Comparison of ENCODE assay signal across 24 cellular contexts in genomic region chr4:20383283-20383682, GRCh38.
"Had no signal": no experiment of that assay in that cellular context is flagged by ENCODE, and none has a peak within 500 bp of the region (broad histone marks: within the 10 kb centered on the region; RNA-seq: fewer than 3 reads in every experiment).

No MANE protein-coding gene starts in this region.

- ATAC-seq: natural killer cell; pancreas; right lobe of liver; stimulated activated memory B cell treated with anti-CD40 and anti-IgM and Interleukin-4, amounts not matched to agents 10 μg/mL and 1 μg/mL and 100 μg/mL, for 72 hours; stimulated activated naive CD8-positive, alpha-beta T cell treated with anti-CD3 and anti-CD28 coated beads, Interleukin-15, Interleukin-2, amounts not matched to agents 100 U/mL and 50 U/mL, for 24 hours had no signal

- H3K9me3 ChIP-seq: left ventricle myocardium inferior, pancreas, prostate gland, right lobe of liver, stomach, testis, thyroid gland, transverse colon, upper lobe of left lung, vagina had no signal

- H3K27ac ChIP-seq: left ventricle myocardium inferior, pancreas, prostate gland, right lobe of liver, stomach, testis, thyroid gland, transverse colon, upper lobe of left lung, vagina had no signal

- H3K27me3 ChIP-seq: pancreas, right lobe of liver, stomach, testis, thyroid gland, transverse colon, upper lobe of left lung, vagina had no signal

- DNase-seq: hippocampal formation; kidney; left ventricle myocardium inferior; mesendoderm; naive B cell; natural killer cell; pancreas; posterior cingulate gyrus; right lobe of liver; stimulated activated CD4-positive, alpha-beta T cell treated with anti-CD3 and anti-CD28 coated beads, Interleukin-1b, Interleukin-23, amount 100 ng/mL, for 48 hours; stimulated activated CD4-positive, alpha-beta T cell treated with anti-CD3 and anti-CD28 coated beads, Interleukin-2, amount 100 ng/mL, for 48 hours; stimulated activated CD4-positive, alpha-beta T cell treated with anti-CD3 and anti-CD28 coated beads, Interleukin-4, amount 100 ng/mL, for 4 hours; stimulated activated CD8-positive, alpha-beta memory T cell treated with anti-CD3 and anti-CD28 coated beads, Interleukin-4, amount 100 ng/mL, for 48 hours; stimulated activated naive CD8-positive, alpha-beta T cell treated with anti-CD3 and anti-CD28 coated beads, Interleukin-15, Interleukin-2, amounts not matched to agents 100 U/mL and 50 U/mL, for 24 hours; stomach; testis; thyroid gland; transverse colon; upper lobe of left lung had no signal

- H3K4me3 ChIP-seq: left ventricle myocardium inferior, lung, pancreas, prostate gland, right lobe of liver, smooth muscle cell, stomach, testis, thyroid gland, transverse colon, upper lobe of left lung, vagina had no signal

- H3K36me3 ChIP-seq: left ventricle myocardium inferior, pancreas, prostate gland, right lobe of liver, stomach, thyroid gland, transverse colon, upper lobe of left lung, vagina had no signal

- H3K4me2 ChIP-seq: smooth muscle cell had no signal

- H3K4me1 ChIP-seq: left ventricle myocardium inferior, pancreas, prostate gland, right lobe of liver, stomach, testis, thyroid gland, transverse colon, upper lobe of left lung, vagina had no signal

- FAIRE-seq: kidney, pancreas had no signal
